ENCODE assay signal across 16 cellular contexts in the genomic region with DNA sequence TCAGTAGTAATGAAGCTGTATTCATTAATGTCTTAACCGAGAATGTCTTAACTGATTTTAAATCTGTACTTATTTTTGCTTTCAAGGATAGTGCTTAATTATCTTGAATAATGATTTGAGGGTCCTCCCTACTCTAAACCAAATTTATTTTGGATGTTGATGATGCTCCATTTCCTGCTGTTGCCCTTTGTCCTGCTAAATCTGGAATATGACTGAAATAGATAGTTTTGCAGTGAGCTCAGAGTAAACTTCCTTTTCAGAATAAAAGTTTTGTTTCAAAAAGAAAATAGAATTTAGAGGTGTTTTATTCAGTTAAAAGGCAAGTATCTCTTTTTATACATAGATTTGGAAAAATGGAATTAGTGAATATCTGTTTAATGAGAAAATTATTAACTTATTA. TPM values are rescaled to one million over a fixed set of nuclear protein-coding genes. Genes with fewer than 3 reads are reported as not detected.
DNase-seq lines count a peak whose midpoint lies in the region; ATAC-seq and TF ChIP-seq lines count a peak whose summit lies in the region.
"Had no signal": no experiment of that assay in that cellular context is flagged by ENCODE, and none has a peak within 500 bp of the region (broad histone marks: within the 10 kb centered on the region; RNA-seq: fewer than 3 reads in every experiment).

No MANE protein-coding gene starts in this region.

- CTCF ChIA-PET in activated CD4-positive, alpha-beta T cell treated with anti-CD3 and anti-CD28 coated beads, Interleukin-2, amount 10 ng/mL, durations not matched to agents 7 days and 5 days (lab: Charles Lee): no interaction called here

- H3K27ac Mint-ChIP-seq in activated CD4-positive, alpha-beta T cell treated with anti-CD3 and anti-CD28 coated beads, Interleukin-2, amount 10 ng/mL, durations not matched to agents 7 days and 5 days: no peak overlapping the region
- H3K27ac Mint-ChIP-seq: activated naive CD8-positive, alpha-beta T cell treated with anti-CD3 and anti-CD28 coated beads, Interleukin-2, amount 10 ng/mL, durations not matched to agents 7 days and 5 days; dendritic cell treated with granulocyte-macrophage colony-stimulating factor and Interleukin-4, amounts not matched to agents 40 ng/mL and 50 ng/mL, for 4 days had no signal

- peaks cover 16% of the 10 kb centered on the region for H3K4me1 Mint-ChIP-seq in activated CD4-positive, alpha-beta T cell treated with anti-CD3 and anti-CD28 coated beads, Interleukin-2, amount 10 ng/mL, durations not matched to agents 7 days and 5 days

- no peaks in the 10 kb centered on the region for H3K27me3 ChIP-seq in adipocyte (replicated peaks; ENCODE audit: control insufficient read depth, insufficient read depth, low read length)
- no peaks in the 10 kb centered on the region for H3K27me3 ChIP-seq in psoas muscle (ENCODE audit: insufficient read depth in 3 of 3, low read length in 2 of 3)
- H3K27me3 ChIP-seq in body of pancreas: no peaks in the 10 kb centered on the region
- no peaks in the 10 kb centered on the region for H3K27me3 ChIP-seq in testis

- no peak overlapping the region for H3K4me3 Mint-ChIP-seq in activated CD4-positive, alpha-beta T cell treated with anti-CD3 and anti-CD28 coated beads, Interleukin-2, amount 10 ng/mL, durations not matched to agents 7 days and 5 days
- H3K4me3 Mint-ChIP-seq: activated naive CD8-positive, alpha-beta T cell treated with anti-CD3 and anti-CD28 coated beads, Interleukin-2, amount 10 ng/mL, durations not matched to agents 7 days and 5 days; dendritic cell treated with granulocyte-macrophage colony-stimulating factor and Interleukin-4, amounts not matched to agents 40 ng/mL and 50 ng/mL, for 4 days had no signal

- H3K36me3 ChIP-seq in adipocyte (ENCODE audit: control insufficient read depth, insufficient read depth, low read length, severe bottlenecking): peaks cover 8% of the 10 kb centered on the region
- H3K36me3 ChIP-seq in psoas muscle (ENCODE audit: insufficient read depth in 1 of 2, low read depth in 1 of 2): no peaks in the 10 kb centered on the region
- H3K36me3 ChIP-seq in body of pancreas (replicated peaks in 1 of 2; ENCODE audit: insufficient read depth in 1 of 2, low read depth in 2 of 2): no peaks in the 10 kb centered on the region
- H3K36me3 ChIP-seq in testis (ENCODE audit: low read depth, missing control alignments): no peaks in the 10 kb centered on the region

- POLR2A ChIA-PET in activated CD4-positive, alpha-beta T cell treated with anti-CD3 and anti-CD28 coated beads, Interleukin-2, amount 10 ng/mL, durations not matched to agents 7 days and 5 days (lab: Charles Lee): no interaction called here

- peak; percentile 38 for DNase-seq in AG10803 (ENCODE audit: low read depth)
- peak; percentile 36 for DNase-seq in adipocyte (ENCODE audit: low read depth)
- peak; percentile 29 for DNase-seq in fibroblast of the aortic adventitia (ENCODE audit: low read depth)
- no peak for DNase-seq in psoas muscle
- no peak for DNase-seq in body of pancreas
- no peak for DNase-seq in testis
- no peak for DNase-seq in NCI-H69 (lab: John Stamatoyannopoulos, UW)
- no peak for DNase-seq in activated CD4-positive, alpha-beta T cell treated with anti-CD3 and anti-CD28 coated beads, Interleukin-2, amount 10 ng/mL, durations not matched to agents 7 days and 5 days
- DNase-seq: activated CD4-positive, alpha-beta T cell treated with anti-CD3 and anti-CD28 coated beads for 48 hours; activated naive CD8-positive, alpha-beta T cell treated with anti-CD3 and anti-CD28 coated beads, Interleukin-2, amount 10 ng/mL, durations not matched to agents 7 days and 5 days; NCI-H1092 treated with DMSO at 0.1 percent for 48 hours; NCI-H2171; SHP77; stimulated activated CD4-positive, alpha-beta T cell treated with anti-CD3 and anti-CD28 coated beads, Interleukin-4, amount 100 ng/mL, for 24 hours; T1000 had no signal

- H3K4me1 ChIP-seq in adipocyte (ENCODE audit: control insufficient read depth, insufficient read depth, low read length) (peaks cover 48% of the 10 kb centered on the region), psoas muscle (peaks cover 27% of the 10 kb centered on the region), body of pancreas (peaks cover 24% of the 10 kb centered on the region), testis (peaks cover 13% of the 10 kb centered on the region)

- H3K36me3 Mint-ChIP-seq in activated CD4-positive, alpha-beta T cell treated with anti-CD3 and anti-CD28 coated beads, Interleukin-2, amount 10 ng/mL, durations not matched to agents 7 days and 5 days (ENCODE audit: low read depth): peaks cover 2% of the 10 kb centered on the region

- intact Hi-C loops in psoas muscle (cut with DNase I): no loop called here
- intact Hi-C loops in body of pancreas (cut with DNase I): no loop called here
- intact Hi-C loops in testis (cut with DNase I; ENCODE audit: low total_unique reads): no loop called here

- TF ChIP-seq CTCF in AG10803 (conservative IDR thresholded peaks at IDR 0.05; ENCODE audit: low read length) (no peak), fibroblast of the aortic adventitia (IDR thresholded peaks at IDR 0.05; ENCODE audit: insufficient read depth, low read length) (no peak), psoas muscle (IDR thresholded peaks at IDR 0.05) (no peak), body of pancreas (IDR thresholded peaks at IDR 0.05) (no peak), testis (IDR thresholded peaks at IDR 0.05) (no peak)

- H3K9me3 Mint-ChIP-seq in activated CD4-positive, alpha-beta T cell treated with anti-CD3 and anti-CD28 coated beads, Interleukin-2, amount 10 ng/mL, durations not matched to agents 7 days and 5 days: no peaks in the 10 kb centered on the region
- H3K9me3 Mint-ChIP-seq: activated naive CD8-positive, alpha-beta T cell treated with anti-CD3 and anti-CD28 coated beads, Interleukin-2, amount 10 ng/mL, durations not matched to agents 7 days and 5 days; dendritic cell treated with granulocyte-macrophage colony-stimulating factor and Interleukin-4, amounts not matched to agents 40 ng/mL and 50 ng/mL, for 4 days had no signal

- H3K4me3 ChIP-seq in AG10803 (ENCODE audit: low read length) (no peak overlapping the region), adipocyte (ENCODE audit: low read length) (peak overlapping the region; percentile 65), fibroblast of the aortic adventitia (ENCODE audit: low read depth, low read length) (no peak overlapping the region), psoas muscle (no peak overlapping the region), body of pancreas (no peak overlapping the region), testis (no peak overlapping the region)

- TF ChIP-seq POLR2A in body of pancreas (IDR thresholded peaks at IDR 0.05) (no peak), testis (IDR thresholded peaks at IDR 0.05) (no peak)

- peak overlapping the region; percentile 69 for H3K9ac ChIP-seq in adipocyte (ENCODE audit: low read length)

- H3K27ac ChIP-seq in psoas muscle (peak overlapping the region; percentile 8), body of pancreas (peak overlapping the region in 1 of 4 donors; percentile 11), testis (peak overlapping the region in 1 of 2 donors; percentile 71)

- H3K27me3 Mint-ChIP-seq in activated CD4-positive, alpha-beta T cell treated with anti-CD3 and anti-CD28 coated beads, Interleukin-2, amount 10 ng/mL, durations not matched to agents 7 days and 5 days: no peaks in the 10 kb centered on the region
- H3K27me3 Mint-ChIP-seq: activated naive CD8-positive, alpha-beta T cell treated with anti-CD3 and anti-CD28 coated beads, Interleukin-2, amount 10 ng/mL, durations not matched to agents 7 days and 5 days; dendritic cell treated with granulocyte-macrophage colony-stimulating factor and Interleukin-4, amounts not matched to agents 40 ng/mL and 50 ng/mL, for 4 days had no signal

- H3K9me3 ChIP-seq in adipocyte (ENCODE audit: control insufficient read depth, low read length) (no peaks in the 10 kb centered on the region), psoas muscle (no peaks in the 10 kb centered on the region), body of pancreas (no peaks in the 10 kb centered on the region), testis (no peaks in the 10 kb centered on the region)

- ATAC-seq in psoas muscle: peak in 1 of 4 donors; percentile 55
- ATAC-seq in body of pancreas: no peak

- WGBS in psoas muscle, 3 donors: 46 to 71% (median 61%) methylated on average over 1 of the region's 1 CpG
- WGBS in body of pancreas, 2 donors: 57 to 68% methylated on average over 1 of the region's 1 CpG
- WGBS in testis, 2 donors: 32 to 35% methylated on average over 1 of the region's 1 CpG

RNA-seq across cellular contexts. Expression of a gene that starts 8.1 kb away (rescaled TPM):
- total RNA-seq in fibroblast of the aortic adventitia (ENCODE audit: low replicate concordance) (38.3 and 48.9 TPM in 2 replicates), psoas muscle (10 to 100 TPM in 2 of 4 donors, 1 to 10 TPM in 2; 8.7 to 14.7 (median 9.7) TPM), body of pancreas (10 to 100 TPM; 29.6 to 31.6 TPM), testis (10 to 100 TPM; 37.0 to 43.0 TPM)
- polyA plus RNA-seq in psoas muscle (1 to 10 TPM; 2.3 to 3.4 (median 3.0) TPM), testis (ENCODE audit: insufficient read depth, low read depth, low replicate concordance) (7.6 TPM)
- 10 to 100 TPM in 1 of 2 experiments, 1 to 10 TPM in 1; 8.3 to 13.2 TPM for total RNA-seq in activated CD4-positive, alpha-beta T cell treated with anti-CD3 and anti-CD28 coated beads, Interleukin-2, amount 10 ng/mL, durations not matched to agents 7 days and 5 days

Comparison
In these comparisons a context has a peak if more than half of its experiments do, and no peak if none do; other contexts are left out.
1. DNase-seq: peak in AG10803 (single experiment), adipocyte (single experiment) and fibroblast of the aortic adventitia (single experiment); none in psoas muscle (0 of 2), body of pancreas (0 of 4), testis (single experiment), NCI-H69 (single experiment) and activated CD4-positive, alpha-beta T cell treated with anti-CD3 and anti-CD28 coated beads, Interleukin-2, amount 10 ng/mL, durations not matched to agents 7 days and 5 days (single experiment).